ENCODE assay signal across 9 cellular contexts in the genomic region with DNA sequence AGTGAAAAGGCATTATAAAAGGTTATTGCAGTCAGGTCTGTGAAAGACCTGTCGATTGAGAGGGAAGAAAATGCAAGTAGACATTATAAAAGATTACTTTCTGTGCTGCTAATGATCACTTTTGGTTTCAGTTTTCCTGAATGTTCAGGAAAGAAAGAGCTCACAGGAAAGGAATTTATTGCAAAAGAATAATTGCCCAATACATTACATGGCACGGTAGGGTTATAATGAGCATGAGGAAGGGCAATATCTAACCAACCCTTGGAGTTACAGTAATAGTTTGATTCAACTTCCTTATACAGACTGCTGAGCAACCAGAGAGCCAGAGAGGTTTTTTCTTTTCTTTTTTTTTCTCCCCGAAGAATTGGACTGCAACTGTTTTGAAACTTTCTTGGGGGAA.
DNase-seq lines count a peak whose midpoint lies in the region; ATAC-seq and TF ChIP-seq lines count a peak whose summit lies in the region.
"Had no signal": no experiment of that assay in that cellular context is flagged by ENCODE, and none has a peak within 500 bp of the region (broad histone marks: within the 10 kb centered on the region; RNA-seq: fewer than 3 reads in every experiment).

No MANE protein-coding gene starts in this region.

- H3K27me3 ChIP-seq in gastroesophageal sphincter (no peaks in the 10 kb centered on the region), endodermal cell (ENCODE audit: control insufficient read depth, insufficient read depth, low read length, poor library complexity, severe bottlenecking) (no peaks in the 10 kb centered on the region)

- H3K27me3 Mint-ChIP-seq in endodermal cell (ENCODE audit: insufficient read depth) = peaks cover 3% of the 10 kb centered on the region

- H3K27ac Mint-ChIP-seq in endodermal cell = no peak overlapping the region
- H3K27ac Mint-ChIP-seq: activated T-helper 17 cell treated with anti-CD3 and anti-CD28 coated beads, Interleukin-2, amount 50 U/mL, for 72 hours had no signal

- H3K9ac ChIP-seq in SK-N-MC (ENCODE audit: insufficient read length) (peak overlapping the region; percentile 29), endodermal cell (ENCODE audit: extremely low read depth, low read length, poor library complexity, severe bottlenecking) (no peak overlapping the region)

- peak overlapping the region; percentile 72 for H3K4me3 ChIP-seq in SK-N-MC
- no peak overlapping the region for H3K4me3 ChIP-seq in gastroesophageal sphincter
- no peak overlapping the region for H3K4me3 ChIP-seq in endodermal cell (ENCODE audit: low read length)

- ATAC-seq in gastroesophageal sphincter = peak; percentile 76
- ATAC-seq: activated T-helper 17 cell treated with anti-CD3 and anti-CD28 coated beads, Interleukin-2, amount 50 U/mL, for 72 hours had no signal

- H3K9me3 Mint-ChIP-seq in endodermal cell = peaks cover 3% of the 10 kb centered on the region
- H3K9me3 Mint-ChIP-seq: activated T-helper 17 cell treated with anti-CD3 and anti-CD28 coated beads, Interleukin-2, amount 50 U/mL, for 72 hours had no signal

- H3K4me1 ChIP-seq in gastroesophageal sphincter (no peaks in the 10 kb centered on the region), endodermal cell (ENCODE audit: control insufficient read depth, insufficient read depth, low read length) (no peaks in the 10 kb centered on the region)

- H3K36me3 Mint-ChIP-seq in endodermal cell (ENCODE audit: low read depth) = no peaks in the 10 kb centered on the region

- DNase-seq in HS-5 (ENCODE audit: low read depth) (peak; percentile 72), SK-N-MC (ENCODE audit: low read depth, low spot score) (peak; percentile 84), stromal cell of bone marrow (ENCODE audit: low read depth) (peak; percentile 86), endodermal cell (no peak), ureter (ENCODE audit: low spot score) (no peak), NCI-H524 treated with DMSO at 0.1 percent for 48 hours (lab: John Stamatoyannopoulos, UW) (no peak)
- no peak for DNase-seq in activated CD4-positive, CD25-positive, alpha-beta regulatory T cell (lab: John Stamatoyannopoulos, UW)

- H3K36me3 ChIP-seq in SK-N-MC (ENCODE audit: insufficient read depth, low read length) (no peaks in the 10 kb centered on the region), gastroesophageal sphincter (no peaks in the 10 kb centered on the region), endodermal cell (ENCODE audit: control insufficient read depth, insufficient read depth, low read length) (no peaks in the 10 kb centered on the region)

- no peak for TF ChIP-seq POLR2A in gastroesophageal sphincter (IDR thresholded peaks at IDR 0.05)

- peaks cover 6% of the 10 kb centered on the region for H3K4me1 Mint-ChIP-seq in endodermal cell
- H3K4me1 Mint-ChIP-seq: activated T-helper 17 cell treated with anti-CD3 and anti-CD28 coated beads, Interleukin-2, amount 50 U/mL, for 72 hours had no signal

- no peak for TF ChIP-seq EP300 in gastroesophageal sphincter (IDR thresholded peaks at IDR 0.05)

- H3K27ac ChIP-seq in SK-N-MC (peak overlapping the region; percentile 40; the same call in 1 of the 2 replicates), gastroesophageal sphincter (no peak overlapping the region), endodermal cell (ENCODE audit: low read depth, low read length) (no peak overlapping the region)

- no peak overlapping the region for H3K4me3 Mint-ChIP-seq in endodermal cell
- H3K4me3 Mint-ChIP-seq: activated T-helper 17 cell treated with anti-CD3 and anti-CD28 coated beads, Interleukin-2, amount 50 U/mL, for 72 hours had no signal

- WGBS in gastroesophageal sphincter (ENCODE audit: low coverage in 1 of 2), 2 donors = 29 to 32% methylated on average over 2 to 3 of the region's 3 CpGs
- WGBS in endodermal cell (ENCODE audit: insufficient coverage in 1 of 2, insufficient read length in 1 of 2), 2 experiments = 78 to 93% methylated on average over 1 to 2 of the region's 3 CpGs

- H3K9me3 ChIP-seq in SK-N-MC (ENCODE audit: low read depth, low read length) (no peaks in the 10 kb centered on the region), gastroesophageal sphincter (no peaks in the 10 kb centered on the region), endodermal cell (ENCODE audit: control insufficient read depth, low read length) (no peaks in the 10 kb centered on the region)

- TF ChIP-seq CTCF in gastroesophageal sphincter (IDR thresholded peaks at IDR 0.05) (no peak), endodermal cell (conservative IDR thresholded peaks at IDR 0.05) (no peak)

Comparison
In these comparisons a context has a peak if more than half of its experiments do, and no peak if none do; other contexts are left out.
1. DNase-seq: peak in HS-5 (single experiment), SK-N-MC (single experiment) and stromal cell of bone marrow (single experiment); none in endodermal cell (single experiment), ureter (single experiment), NCI-H524 treated with DMSO at 0.1 percent for 48 hours (single experiment) and activated CD4-positive, CD25-positive, alpha-beta regulatory T cell (0 of 4).